8 cellular contexts compared by ENCODE assay signal in the genomic region with DNA sequence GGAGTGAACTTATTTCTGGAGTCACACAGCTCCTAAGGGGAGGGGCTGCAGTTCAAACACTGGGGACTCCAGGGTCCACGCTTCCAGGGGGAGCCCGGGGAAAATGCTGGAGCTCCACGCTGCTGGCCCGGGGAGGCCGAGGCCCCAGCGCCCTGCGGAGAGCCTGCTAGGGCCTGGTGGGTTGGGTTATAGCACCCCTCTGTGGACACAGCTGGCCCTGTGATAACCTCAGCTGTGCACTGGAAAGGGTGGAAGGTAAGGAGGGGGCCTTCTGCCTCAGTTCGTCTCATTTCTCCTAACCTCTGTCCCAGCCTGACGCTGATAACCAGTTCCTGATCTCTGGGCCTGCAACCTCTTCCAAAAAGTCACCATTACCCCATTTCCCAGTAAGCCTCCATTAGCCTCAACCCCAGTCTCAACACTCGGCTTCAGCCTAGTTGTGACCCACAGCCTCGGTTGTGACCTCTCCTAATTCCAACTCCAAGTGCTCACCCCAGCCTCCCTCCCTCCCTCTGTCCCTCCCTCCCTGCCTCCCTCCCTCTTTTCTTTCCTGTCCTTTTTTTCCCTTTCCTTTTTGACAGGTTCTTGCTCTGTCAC. TPM values are rescaled to one million over a fixed set of nuclear protein-coding genes. Genes with fewer than 3 reads are reported as not detected.
DNase-seq lines count a peak whose midpoint lies in the region; ATAC-seq, FAIRE-seq and TF ChIP-seq lines count a peak whose summit lies in the region.

No MANE protein-coding gene starts in this region.

- TF ChIP-seq POLR2A in A549 (IDR thresholded peaks at IDR 0.05; ENCODE audit: low read length) (no peak), GM18505 (IDR thresholded peaks at IDR 0.05; ENCODE audit: borderline replicate concordance, extremely low read depth, insufficient read depth, insufficient read length) (no peak)

- no peak overlapping the region for H3K4me3 ChIP-seq in A549
- H3K4me3 ChIP-seq in right atrium auricular region = peak overlapping the region in 1 of 2 donors; percentile 7

- peak; percentile 82 to 83 for TF ChIP-seq RAD21 in A549 (conservative IDR thresholded peaks at IDR 0.05 in 1 of 2, IDR thresholded peaks at IDR 0.05 in 1 of 2)

- POLR2A ChIA-PET in A549 (lab: Yijun Ruan, JAX) = interaction anchor here (0.7 to 1.0 kb wide), 2 partner anchors 8 to 54 kb away, joined by 3 read pairs; a partner anchor contains a TSS

- CTCF ChIA-PET in A549 (lab: Yijun Ruan, JAX) = interaction anchor here (0.6 to 7.7 kb wide), 40 partner anchors 9 to 535 kb away, joined by 3 to 45 read pairs (median 4); no protein-coding TSS in a partner anchor

- no peak for FAIRE-seq in A549 (lab: Jason Lieb, UNC)

- WGBS in A549 (ENCODE audit: missing lambda C conversion rate) = 32% methylated on average over 11 of the region's 11 CpGs

- TF ChIP-seq CTCF in A549 (IDR thresholded peaks at IDR 0.05) (peak; percentile 65), GM12872 (IDR thresholded peaks at IDR 0.05; ENCODE audit: insufficient read depth, low read depth, low read length) (peak; percentile 76), right atrium auricular region (IDR thresholded peaks at IDR 0.05) (peak; percentile 49 to 86)

- ATAC-seq in A549 = peak; percentile 89 to 90
- no peak for ATAC-seq in GM18505 (IDR thresholded peaks at IDR 0.05; ENCODE audit: unreplicated experiment)
- ATAC-seq in GM18519 (IDR thresholded peaks at IDR 0.05; ENCODE audit: low FRiP score, unreplicated experiment) = no peak

- H3K27ac ChIP-seq in A549 = 0 out of 6 replicates have a peak overlapping the region, but pooled peaks of 1 of the 2 experiments have one; percentile 7
- H3K27ac ChIP-seq in angular gyrus (ENCODE audit: low read depth, low read length) = peak overlapping the region; percentile 48
- H3K27ac ChIP-seq in right atrium auricular region = peak overlapping the region; percentile 71 to 77

- DNase-seq in A549 (ENCODE audit: low read depth in 1 of 2, low spot score in 1 of 2) (peak; percentile 46 to 77), OCI-M2 (lab: John Stamatoyannopoulos, UW; ENCODE audit: unreplicated experiment) (peak; percentile 31), right atrium auricular region (ENCODE audit: low spot score) (no peak), retina (peak; percentile 73)

- peak overlapping the region; percentile 63 for H3K4me2 ChIP-seq in A549

- no peaks in the 10 kb centered on the region for H3K27me3 ChIP-seq in right atrium auricular region

- H3K9me3 ChIP-seq in A549 (no peaks in the 10 kb centered on the region), right atrium auricular region (no peaks in the 10 kb centered on the region)

- peaks cover 22% of the 10 kb centered on the region for H3K4me1 ChIP-seq in A549
- H3K4me1 ChIP-seq in right atrium auricular region = peaks cover 0 to 78% of the 10 kb centered on the region in 2 donors

- H3K36me3 ChIP-seq in right atrium auricular region = peaks cover 7% of the 10 kb centered on the region

- no peak for TF ChIP-seq EP300 in A549 (IDR thresholded peaks at IDR 0.05)

TF ChIP-seq in A549, 52 proteins besides CTCF, POLR2A, EP300 and RAD21:
- TF ChIP-seq SMC3 (IDR thresholded peaks at IDR 0.05) (peak; percentile 66), EHF (CRISPR knock-in tag; IDR thresholded peaks at IDR 0.05) (no peak)

RNA-seq across cellular contexts. Expression of gene NBL1, which starts 7.1 kb away (rescaled TPM):
- polyA plus RNA-seq in A549 (2011; rRNA removed) = 19.0 and 23.0 TPM in 2 replicates
- polyA plus RNA-seq in A549 (2012; cell fraction: cytosol; rRNA removed) = 29.4 and 38.9 TPM in 2 replicates
- polyA plus RNA-seq in A549 (2012; cell fraction: nucleus; rRNA removed) = 30.4 and 33.3 TPM in 2 replicates
- polyA plus RNA-seq in A549 (2017; fragmentation: RNase III; extraction: RNeasy Plus Mini Kit Qiagen cat#74134 plus additional on column Dnase treatment) = 16.3 to 19.9 TPM (median 16.3 TPM) in 3 replicates
- 24.7 and 43.2 TPM in 2 replicates for polyA minus RNA-seq in A549 (2011; rRNA and poly(A)+ RNA removed)
- 10 to 100 TPM; 19.5 to 57.2 TPM for total RNA-seq in right atrium auricular region

RNA-seq across cellular contexts. Expression of gene HTR6, which starts 13.4 kb away (rescaled TPM):
- 0.04 TPM in 1 of 2 replicates, not detected in the other for polyA plus RNA-seq in A549 (2011; rRNA removed)
- 0.09 TPM in 2 replicates for polyA plus RNA-seq in A549 (2012; cell fraction: cytosol; rRNA removed)
- 0.05 and 0.25 TPM in 2 replicates for polyA plus RNA-seq in A549 (2012; cell fraction: nucleus; rRNA removed)
- polyA plus RNA-seq in A549 (2017; fragmentation: RNase III; extraction: RNeasy Plus Mini Kit Qiagen cat#74134 plus additional on column Dnase treatment) = 0.13 to 0.30 TPM (median 0.21 TPM) in 3 replicates
- not detected in 2 replicates for polyA minus RNA-seq in A549 (2011; rRNA and poly(A)+ RNA removed)
- not detected for total RNA-seq in right atrium auricular region

Comparison
In these comparisons a context has a peak if more than half of its experiments do, and no peak if none do; other contexts are left out.
1. ATAC-seq: peak in A549 (2 of 2); none in GM18505 (single experiment) and GM18519 (single experiment).
2. Peak in every context shown above with its lines, with median percentiles within 50 percentile points of each other: CTCF ChIP-seq.